ENCODE assay signal across 14 cellular contexts in the genomic region with DNA sequence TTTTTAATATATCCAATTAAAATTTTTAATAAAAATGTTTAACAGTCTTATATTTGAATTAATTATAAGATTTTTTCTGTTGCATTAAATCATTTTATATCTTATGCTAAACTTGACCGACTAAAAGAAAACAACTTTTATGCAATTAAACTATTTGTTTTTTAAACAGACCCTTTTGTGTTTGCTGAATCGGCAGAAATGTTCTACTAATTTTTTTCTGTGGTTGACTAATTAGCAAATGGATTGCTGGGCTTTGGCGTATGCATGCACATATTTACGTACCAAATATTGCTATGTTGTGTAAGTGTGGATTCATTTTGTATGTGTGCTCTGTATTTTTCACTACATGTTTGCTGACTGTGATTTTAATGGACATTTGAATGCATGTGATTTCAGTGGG.
"Had no signal": no experiment of that assay in that cellular context is flagged by ENCODE, and none has a peak within 500 bp of the region (broad histone marks: within the 10 kb centered on the region; RNA-seq: fewer than 3 reads in every experiment).

No MANE protein-coding gene starts in this region.

- H3K27me3 ChIP-seq: heart left ventricle, neutrophil, sigmoid colon had no signal

- H3K36me3 ChIP-seq: heart left ventricle, neutrophil, sigmoid colon had no signal

- DNase-seq: effector CD4-positive, alpha-beta T cell; endodermal cell; heart left ventricle; hippocampal formation; mucosa of descending colon; naive thymus-derived CD8-positive, alpha-beta T cell; posterior cingulate gyrus; sigmoid colon; stimulated activated CD4-positive, alpha-beta T cell treated with anti-CD3 and anti-CD28 coated beads, Interleukin-2, amount 100 ng/mL, for 48 hours; stimulated activated naive CD4-positive, alpha-beta T cell treated with Interleukin-2 at 50 U/mL for 16 hours; trophoblast cell had no signal

- H3K9me3 ChIP-seq: heart left ventricle, mucosa of descending colon, neutrophil, sigmoid colon had no signal

- H3K4me3 ChIP-seq: coronary artery, heart left ventricle, mucosa of descending colon, sigmoid colon, skin epidermis had no signal

- H3K27ac ChIP-seq: coronary artery, heart left ventricle, neutrophil, sigmoid colon, skin epidermis had no signal

- ATAC-seq: mucosa of descending colon; naive thymus-derived CD8-positive, alpha-beta T cell had no signal
